ENCODE assay signal across 1 cellular context in the genomic region with DNA sequence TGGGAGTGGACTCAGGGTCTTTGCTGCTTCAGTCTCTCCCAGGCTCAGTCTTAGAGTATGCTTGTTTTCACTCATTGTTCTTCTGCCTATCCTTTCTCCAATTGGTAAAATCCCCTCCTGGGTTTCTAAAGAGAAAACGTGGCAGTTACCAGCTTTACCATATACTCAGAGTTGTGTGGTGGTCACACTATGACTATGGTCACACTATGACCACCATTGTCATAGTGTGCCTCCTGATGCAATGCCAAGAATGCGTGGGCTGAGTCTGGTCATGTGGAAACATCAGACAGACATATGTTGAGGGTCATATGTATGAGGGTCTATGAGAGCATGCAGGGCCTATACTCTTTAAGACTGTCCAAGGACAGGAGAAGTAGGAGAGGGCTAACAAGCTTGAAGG.
TF ChIP-seq lines count a peak whose summit lies in the region.

No MANE protein-coding gene starts in this region.

TF ChIP-seq in GM12878, 131 proteins besides CTCF, POLR2A, EP300 and RAD21:
- TF ChIP-seq ZNF384 (IDR thresholded peaks at IDR 0.05; ENCODE audit: borderline replicate concordance, low read depth, low read length) (no peak), CHD1 (IDR thresholded peaks at IDR 0.05; ENCODE audit: low read depth, low read length) (no peak), NRF1 (conservative IDR thresholded peaks at IDR 0.05; ENCODE audit: low read depth, low read length) (no peak), MYC (IDR thresholded peaks at IDR 0.05; ENCODE audit: insufficient read depth, insufficient read length, insufficient replicate concordance, low read length, severe bottlenecking) (no peak), POLR2AphosphoS2 (IDR thresholded peaks at IDR 0.05; ENCODE audit: low read depth, low read length) (no peak), MEF2B (IDR thresholded peaks at IDR 0.05; ENCODE audit: partially characterized antibody, poor library complexity, severe bottlenecking) (no peak), EZH2 (IDR thresholded peaks at IDR 0.05; ENCODE audit: borderline replicate concordance, control insufficient read depth, low read depth, low read length) (no peak), GABPA (IDR thresholded peaks at IDR 0.05; ENCODE audit: low read depth) (no peak), SMAD1 (IDR thresholded peaks at IDR 0.05; ENCODE audit: low read depth, partially characterized antibody) (no peak), NFXL1 (IDR thresholded peaks at IDR 0.05; ENCODE audit: borderline replicate concordance) (no peak), RAD51 (IDR thresholded peaks at IDR 0.05) (no peak), ZNF207 (IDR thresholded peaks at IDR 0.05; ENCODE audit: borderline replicate concordance) (no peak)
- TF ChIP-seq, protein P1, sequence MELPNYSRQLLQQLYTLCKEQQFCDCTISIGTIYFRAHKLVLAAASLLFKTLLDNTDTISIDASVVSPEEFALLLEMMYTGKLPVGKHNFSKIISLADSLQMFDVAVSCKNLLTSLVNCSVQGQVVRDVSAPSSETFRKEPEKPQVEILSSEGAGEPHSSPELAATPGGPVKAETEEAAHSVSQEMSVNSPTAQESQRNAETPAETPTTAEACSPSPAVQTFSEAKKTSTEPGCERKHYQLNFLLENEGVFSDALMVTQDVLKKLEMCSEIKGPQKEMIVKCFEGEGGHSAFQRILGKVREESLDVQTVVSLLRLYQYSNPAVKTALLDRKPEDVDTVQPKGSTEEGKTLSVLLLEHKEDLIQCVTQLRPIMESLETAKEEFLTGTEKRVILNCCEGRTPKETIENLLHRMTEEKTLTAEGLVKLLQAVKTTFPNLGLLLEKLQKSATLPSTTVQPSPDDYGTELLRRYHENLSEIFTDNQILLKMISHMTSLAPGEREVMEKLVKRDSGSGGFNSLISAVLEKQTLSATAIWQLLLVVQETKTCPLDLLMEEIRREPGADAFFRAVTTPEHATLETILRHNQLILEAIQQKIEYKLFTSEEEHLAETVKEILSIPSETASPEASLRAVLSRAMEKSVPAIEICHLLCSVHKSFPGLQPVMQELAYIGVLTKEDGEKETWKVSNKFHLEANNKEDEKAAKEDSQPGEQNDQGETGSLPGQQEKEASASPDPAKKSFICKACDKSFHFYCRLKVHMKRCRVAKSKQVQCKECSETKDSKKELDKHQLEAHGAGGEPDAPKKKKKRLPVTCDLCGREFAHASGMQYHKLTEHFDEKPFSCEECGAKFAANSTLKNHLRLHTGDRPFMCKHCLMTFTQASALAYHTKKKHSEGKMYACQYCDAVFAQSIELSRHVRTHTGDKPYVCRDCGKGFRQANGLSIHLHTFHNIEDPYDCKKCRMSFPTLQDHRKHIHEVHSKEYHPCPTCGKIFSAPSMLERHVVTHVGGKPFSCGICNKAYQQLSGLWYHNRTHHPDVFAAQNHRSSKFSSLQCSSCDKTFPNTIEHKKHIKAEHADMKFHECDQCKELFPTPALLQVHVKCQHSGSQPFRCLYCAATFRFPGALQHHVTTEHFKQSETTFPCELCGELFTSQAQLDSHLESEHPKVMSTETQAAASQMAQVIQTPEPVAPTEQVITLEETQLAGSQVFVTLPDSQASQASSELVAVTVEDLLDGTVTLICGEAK (IDR thresholded peaks at IDR 0.05; ENCODE audit: borderline replicate concordance) = no peak
- TF ChIP-seq, protein P2, sequence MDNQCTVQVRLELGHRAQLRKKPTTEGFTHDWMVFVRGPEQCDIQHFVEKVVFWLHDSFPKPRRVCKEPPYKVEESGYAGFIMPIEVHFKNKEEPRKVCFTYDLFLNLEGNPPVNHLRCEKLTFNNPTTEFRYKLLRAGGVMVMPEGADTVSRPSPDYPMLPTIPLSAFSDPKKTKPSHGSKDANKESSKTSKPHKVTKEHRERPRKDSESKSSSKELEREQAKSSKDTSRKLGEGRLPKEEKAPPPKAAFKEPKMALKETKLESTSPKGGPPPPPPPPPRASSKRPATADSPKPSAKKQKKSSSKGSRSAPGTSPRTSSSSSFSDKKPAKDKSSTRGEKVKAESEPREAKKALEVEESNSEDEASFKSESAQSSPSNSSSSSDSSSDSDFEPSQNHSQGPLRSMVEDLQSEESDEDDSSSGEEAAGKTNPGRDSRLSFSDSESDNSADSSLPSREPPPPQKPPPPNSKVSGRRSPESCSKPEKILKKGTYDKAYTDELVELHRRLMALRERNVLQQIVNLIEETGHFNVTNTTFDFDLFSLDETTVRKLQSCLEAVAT (IDR thresholded peaks at IDR 0.05) = no peak
- TF ChIP-seq, protein P3, sequence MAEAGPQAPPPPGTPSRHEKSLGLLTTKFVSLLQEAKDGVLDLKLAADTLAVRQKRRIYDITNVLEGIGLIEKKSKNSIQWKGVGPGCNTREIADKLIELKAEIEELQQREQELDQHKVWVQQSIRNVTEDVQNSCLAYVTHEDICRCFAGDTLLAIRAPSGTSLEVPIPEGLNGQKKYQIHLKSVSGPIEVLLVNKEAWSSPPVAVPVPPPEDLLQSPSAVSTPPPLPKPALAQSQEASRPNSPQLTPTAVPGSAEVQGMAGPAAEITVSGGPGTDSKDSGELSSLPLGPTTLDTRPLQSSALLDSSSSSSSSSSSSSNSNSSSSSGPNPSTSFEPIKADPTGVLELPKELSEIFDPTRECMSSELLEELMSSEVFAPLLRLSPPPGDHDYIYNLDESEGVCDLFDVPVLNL (IDR thresholded peaks at IDR 0.05; ENCODE audit: low read depth, low read length) = no peak
- TF ChIP-seq, protein P4, sequence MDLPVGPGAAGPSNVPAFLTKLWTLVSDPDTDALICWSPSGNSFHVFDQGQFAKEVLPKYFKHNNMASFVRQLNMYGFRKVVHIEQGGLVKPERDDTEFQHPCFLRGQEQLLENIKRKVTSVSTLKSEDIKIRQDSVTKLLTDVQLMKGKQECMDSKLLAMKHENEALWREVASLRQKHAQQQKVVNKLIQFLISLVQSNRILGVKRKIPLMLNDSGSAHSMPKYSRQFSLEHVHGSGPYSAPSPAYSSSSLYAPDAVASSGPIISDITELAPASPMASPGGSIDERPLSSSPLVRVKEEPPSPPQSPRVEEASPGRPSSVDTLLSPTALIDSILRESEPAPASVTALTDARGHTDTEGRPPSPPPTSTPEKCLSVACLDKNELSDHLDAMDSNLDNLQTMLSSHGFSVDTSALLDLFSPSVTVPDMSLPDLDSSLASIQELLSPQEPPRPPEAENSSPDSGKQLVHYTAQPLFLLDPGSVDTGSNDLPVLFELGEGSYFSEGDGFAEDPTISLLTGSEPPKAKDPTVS (IDR thresholded peaks at IDR 0.05; ENCODE audit: low read depth, low read length) = no peak
